In genomic region chr2:239857591-239857990, GRCh38 we compare ENCODE assay signal across 18 cellular contexts.
DNase-seq lines count a peak whose midpoint lies in the region; ATAC-seq, FAIRE-seq and TF ChIP-seq lines count a peak whose summit lies in the region.
"Had no signal": no experiment of that assay in that cellular context is flagged by ENCODE, and none has a peak within 500 bp of the region (broad histone marks: within the 10 kb centered on the region; RNA-seq: fewer than 3 reads in every experiment).

No MANE protein-coding gene starts in this region.

- intact Hi-C loops in endothelial cell of umbilical vein (cut with micrococcal nuclease), result no loop called here

- POLR2A ChIA-PET in endothelial cell of umbilical vein (lab: Charles Lee), result no interaction called here

- no peak for TF ChIP-seq CTCF in endothelial cell of umbilical vein (IDR thresholded peaks at IDR 0.05; ENCODE audit: extremely low read depth in 1 of 2, insufficient read depth in 1 of 2, low read depth in 1 of 2, low read length in 2 of 2)
- no peak for TF ChIP-seq CTCF in osteocyte (IDR thresholded peaks at IDR 0.05)

- no peak overlapping the region for H3K4me2 ChIP-seq in endothelial cell of umbilical vein (ENCODE audit: insufficient read depth, low read length)

- H3K36me3 ChIP-seq in endothelial cell of umbilical vein (ENCODE audit: control insufficient read depth in 2 of 2, extremely low read depth in 1 of 2, insufficient read depth in 2 of 2, low read length in 2 of 2), result no peaks in the 10 kb centered on the region
- H3K36me3 ChIP-seq: BLaER1, HAP-1 had no signal

- peaks cover 4% of the 10 kb centered on the region for H3K9me3 ChIP-seq in endothelial cell of umbilical vein (replicated peaks; ENCODE audit: control insufficient read depth, insufficient read depth, low read length)
- H3K9me3 ChIP-seq: BLaER1, HAP-1 had no signal

- no peaks in the 10 kb centered on the region for H3K27me3 ChIP-seq in endothelial cell of umbilical vein (ENCODE audit: control insufficient read depth in 2 of 2, insufficient read depth in 2 of 2, low read length in 2 of 2)
- H3K27me3 ChIP-seq: BLaER1 had no signal

- peaks cover 6% of the 10 kb centered on the region for H3K4me1 ChIP-seq in endothelial cell of umbilical vein (ENCODE audit: control insufficient read depth, extremely low read depth, insufficient read depth, low read length)
- H3K4me1 ChIP-seq: HAP-1 had no signal

- no peaks in the 10 kb centered on the region for H3K9me3 Mint-ChIP-seq in osteocyte (ENCODE audit: unreplicated experiment)

- no peak overlapping the region for H2AFZ ChIP-seq in endothelial cell of umbilical vein (ENCODE audit: low read depth, low read length)

- peak; percentile 28 for DNase-seq in activated CD8-positive, alpha-beta memory T cell treated with anti-CD3 and anti-CD28 coated beads for 24 hours
- DNase-seq in activated CD8-positive, alpha-beta memory T cell treated with anti-CD3 and anti-CD28 coated beads, Interleukin-2, amount 50 U/mL, for 4 hours, result no peak
- DNase-seq in endothelial cell of umbilical vein (ENCODE audit: low read depth, low spot score), result no peak
- peak; percentile 42 for DNase-seq in osteocyte (ENCODE audit: extremely low spot score, unreplicated experiment)
- DNase-seq in urothelium cell line (ENCODE audit: low spot score), result no peak
- no peak for DNase-seq in activated CD4-positive, alpha-beta T cell treated with anti-CD3 and anti-CD28 coated beads for 1 hour
- DNase-seq: 8988T, AML-193, Calu3, DMS 273 treated with DMSO at 0.1 percent for 48 hours had no signal

- no peak for ATAC-seq in HG03342 (IDR thresholded peaks at IDR 0.05; ENCODE audit: unreplicated experiment)
- no peak for ATAC-seq in GM18517 (IDR thresholded peaks at IDR 0.05; ENCODE audit: unreplicated experiment)
- ATAC-seq: GM12878, HepG2 had no signal

- H4K20me1 ChIP-seq in endothelial cell of umbilical vein (replicated peaks; ENCODE audit: control insufficient read depth, extremely low read depth, insufficient read depth, low read length), result no peaks in the 10 kb centered on the region
- H4K20me1 ChIP-seq: BLaER1 had no signal

- TF ChIP-seq POLR2A in endothelial cell of umbilical vein (IDR thresholded peaks at IDR 0.05; ENCODE audit: low read depth, low read length), result no peak

- dilution Hi-C loops in endothelial cell of umbilical vein (cut with MboI; ENCODE audit: extremely low pct_ligation_motif_present, low sequenced_read_pairs), result no loop called here

- no peaks in the 10 kb centered on the region for H3K79me2 ChIP-seq in endothelial cell of umbilical vein (ENCODE audit: control insufficient read depth, insufficient read depth, low read length)

- H3K4me3 ChIP-seq in endothelial cell of umbilical vein (replicated peaks in 1 of 3; ENCODE audit: insufficient read depth in 1 of 3, low read depth in 1 of 3, low read length in 3 of 3), result no peak overlapping the region
- H3K4me3 ChIP-seq: BLaER1, GM12878, HAP-1 had no signal

- no peak overlapping the region for H3K27ac Mint-ChIP-seq in osteocyte (ENCODE audit: unreplicated experiment)

- H3K27me3 Mint-ChIP-seq in osteocyte (ENCODE audit: unreplicated experiment), result peaks cover 5% of the 10 kb centered on the region

- no TSS peak for BruUV-seq in endothelial cell of umbilical vein (replicated peaks; lab: Mats Ljungman, UMichigan)

- no peak overlapping the region for H3K9ac ChIP-seq in endothelial cell of umbilical vein (replicated peaks; ENCODE audit: extremely low read depth, insufficient read depth, low read length)
- H3K9ac ChIP-seq: BLaER1 had no signal

- peak overlapping the region; percentile 24 for H3K27ac ChIP-seq in endothelial cell of umbilical vein (ENCODE audit: insufficient read depth, low read depth, low read length)
- H3K27ac ChIP-seq: BLaER1 had no signal

- no peaks in the 10 kb centered on the region for H3K9me1 ChIP-seq in endothelial cell of umbilical vein (replicated peaks; ENCODE audit: control insufficient read depth, extremely low read depth, insufficient read depth, low read length)

- FAIRE-seq in endothelial cell of umbilical vein (lab: Jason Lieb, UNC) (no peak), urothelium cell line (lab: Jason Lieb, UNC) (peak; percentile 20)
- FAIRE-seq: GM12878, H1, HepG2, HTR-8/SVneo had no signal

- H3K4me1 Mint-ChIP-seq in osteocyte (ENCODE audit: unreplicated experiment), result no peaks in the 10 kb centered on the region

- no peaks in the 10 kb centered on the region for H3K36me3 Mint-ChIP-seq in osteocyte (ENCODE audit: unreplicated experiment)

- H3K4me3 Mint-ChIP-seq in osteocyte (ENCODE audit: unreplicated experiment), result no peak overlapping the region

- CTCF ChIA-PET in endothelial cell of umbilical vein (lab: Charles Lee), result no interaction called here

TF ChIP-seq in endothelial cell of umbilical vein, 7 proteins besides CTCF, POLR2A, EP300 and RAD21:
- TF ChIP-seq MAX (IDR thresholded peaks at IDR 0.05; ENCODE audit: insufficient read depth, insufficient read length), result no peak

Comparison
In these comparisons a context has a peak if more than half of its experiments do, and no peak if none do; other contexts are left out.
1. DNase-seq: peak in activated CD8-positive, alpha-beta memory T cell treated with anti-CD3 and anti-CD28 coated beads for 24 hours (single experiment) and osteocyte (single experiment); none in activated CD8-positive, alpha-beta memory T cell treated with anti-CD3 and anti-CD28 coated beads, Interleukin-2, amount 50 U/mL, for 4 hours (single experiment), endothelial cell of umbilical vein (single experiment), urothelium cell line (single experiment) and activated CD4-positive, alpha-beta T cell treated with anti-CD3 and anti-CD28 coated beads for 1 hour (single experiment).